ENCODE assay signal across 8 cellular contexts in the genomic region with DNA sequence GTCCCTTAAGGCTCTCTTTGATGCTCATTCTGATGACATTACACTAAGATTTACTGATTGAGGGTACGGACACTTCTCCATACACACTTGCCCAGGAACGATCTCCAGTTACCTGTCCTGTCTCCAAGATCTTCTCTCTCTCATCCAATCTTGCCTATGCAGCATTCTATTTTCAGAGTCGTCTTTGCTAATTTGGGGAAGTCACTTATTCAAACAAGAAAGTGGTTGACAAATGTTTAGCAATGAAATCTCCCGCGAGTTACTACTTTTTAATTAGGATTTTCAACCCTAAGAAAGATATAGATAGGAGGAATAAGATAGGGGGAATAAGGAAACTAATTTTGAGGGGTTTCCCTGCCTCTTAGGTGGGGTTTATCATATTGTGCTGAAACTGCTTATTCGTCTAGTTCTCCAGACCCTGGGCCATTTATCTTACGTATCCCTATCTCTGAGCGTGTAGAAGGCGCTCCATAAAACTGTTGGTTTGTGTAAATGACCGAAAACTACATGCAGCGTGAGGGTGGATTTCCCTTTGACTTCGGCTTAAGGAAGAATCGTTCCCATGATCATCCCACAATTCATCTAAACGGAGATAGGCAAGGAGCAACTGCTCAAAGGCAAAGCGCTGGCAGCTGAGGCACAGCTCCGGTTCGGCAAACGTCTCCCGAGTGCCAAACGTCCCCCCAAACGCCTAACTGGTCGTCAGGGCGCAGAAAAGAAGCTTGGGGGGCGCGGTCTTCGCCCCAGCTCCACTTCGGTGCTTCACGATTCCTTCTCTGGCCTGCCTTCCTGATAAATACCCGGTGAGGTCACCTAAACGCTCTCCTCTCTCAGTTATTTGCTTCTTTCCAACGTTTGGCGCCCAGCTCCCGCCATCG. TPM values are rescaled to one million over a fixed set of nuclear protein-coding genes. Genes with fewer than 3 reads are reported as not detected.
DNase-seq lines count a peak whose midpoint lies in the region; ATAC-seq and TF ChIP-seq lines count a peak whose summit lies in the region.

No MANE protein-coding gene starts in this region.

- no peaks in the 10 kb centered on the region for H3K27me3 Mint-ChIP-seq in activated CD8-positive, alpha-beta memory T cell treated with anti-CD3 and anti-CD28 coated beads, Interleukin-2, amount 10 ng/mL, durations not matched to agents 7 days and 5 days

- CTCF ChIA-PET in activated CD8-positive, alpha-beta memory T cell treated with anti-CD3 and anti-CD28 coated beads, Interleukin-2, amount 10 ng/mL, durations not matched to agents 7 days and 5 days (lab: Charles Lee): interaction anchor here (0.6 to 3.6 kb wide), 9 partner anchors 8 to 1178 kb away, joined by 3 to 22 read pairs (median 3); no protein-coding TSS in a partner anchor

- H3K4me3 ChIP-seq in NT2/D1 (ENCODE audit: insufficient read length, low read depth): peak overlapping the region; percentile 88
- peak overlapping the region; percentile 94 for H3K4me3 ChIP-seq in lung

- H3K36me3 Mint-ChIP-seq in activated CD8-positive, alpha-beta memory T cell treated with anti-CD3 and anti-CD28 coated beads, Interleukin-2, amount 10 ng/mL, durations not matched to agents 7 days and 5 days: peaks cover 14% of the 10 kb centered on the region

- no peaks in the 10 kb centered on the region for H3K27me3 ChIP-seq in NT2/D1 (ENCODE audit: insufficient read depth, insufficient read length)
- H3K27me3 ChIP-seq in lung (ENCODE audit: control insufficient read depth, insufficient read depth): no peaks in the 10 kb centered on the region

- peaks cover 27% of the 10 kb centered on the region for H3K4me1 Mint-ChIP-seq in activated CD8-positive, alpha-beta memory T cell treated with anti-CD3 and anti-CD28 coated beads, Interleukin-2, amount 10 ng/mL, durations not matched to agents 7 days and 5 days

- peak overlapping the region; percentile 95 for H3K9ac ChIP-seq in NT2/D1 (ENCODE audit: insufficient read length, low read depth)

- no peak for DNase-seq in activated CD8-positive, alpha-beta memory T cell treated with anti-CD3 and anti-CD28 coated beads, Interleukin-2, amount 10 ng/mL, durations not matched to agents 7 days and 5 days
- DNase-seq in activated CD8-positive, alpha-beta memory T cell treated with anti-CD3 and anti-CD28 coated beads for 24 hours: no peak
- DNase-seq in NT2/D1 (ENCODE audit: low read depth, low spot score) (peak; percentile 2), lung (ENCODE audit: low spot score) (no peak), superior temporal gyrus (ENCODE audit: extremely low spot score) (peak; percentile 58)

- peaks cover 5% of the 10 kb centered on the region for H3K9me3 Mint-ChIP-seq in activated CD8-positive, alpha-beta memory T cell treated with anti-CD3 and anti-CD28 coated beads, Interleukin-2, amount 10 ng/mL, durations not matched to agents 7 days and 5 days (ENCODE audit: low read depth)

- no peaks in the 10 kb centered on the region for H3K4me1 ChIP-seq in NT2/D1 (ENCODE audit: insufficient read depth, insufficient read length)
- peaks cover 2 to 20% of the 10 kb centered on the region in 2 donors for H3K4me1 ChIP-seq in lung (ENCODE audit: control insufficient read depth in 2 of 2, insufficient read depth in 2 of 2, low read length in 2 of 2)

- 3 to 6% methylated on average over 34 of the region's 34 CpGs for WGBS in lung, 2 donors

- H3K9me3 ChIP-seq in NT2/D1 (ENCODE audit: insufficient read depth, low read length) (peaks cover 6% of the 10 kb centered on the region; the same call in 1 of the 2 replicates), lung (ENCODE audit: control insufficient read depth in 2 of 2, insufficient read depth in 1 of 2, low read length in 1 of 2) (no peaks in the 10 kb centered on the region)

- ATAC-seq in activated CD8-positive, alpha-beta memory T cell treated with anti-CD3 and anti-CD28 coated beads, Interleukin-2, amount 10 ng/mL, durations not matched to agents 7 days and 5 days: peak; percentile 5
- ATAC-seq in HG03039 (IDR thresholded peaks at IDR 0.05; ENCODE audit: unreplicated experiment) (peak; percentile 3), lung (ENCODE audit: insufficient read depth, low FRiP score) (no peak), GM18520 (IDR thresholded peaks at IDR 0.05; ENCODE audit: unreplicated experiment) (no peak)

- H3K27ac Mint-ChIP-seq in activated CD8-positive, alpha-beta memory T cell treated with anti-CD3 and anti-CD28 coated beads, Interleukin-2, amount 10 ng/mL, durations not matched to agents 7 days and 5 days: peak overlapping the region; percentile 84

- H3K27ac ChIP-seq in cingulate gyrus (ENCODE audit: low read depth, low read length) (peak overlapping the region; percentile 93), lung (ENCODE audit: low read depth in 1 of 2, low read length in 1 of 2) (peak overlapping the region; percentile 74 to 99)

- H3K36me3 ChIP-seq in NT2/D1 (ENCODE audit: insufficient read depth, insufficient read length, low read length): peaks cover 24% of the 10 kb centered on the region
- H3K36me3 ChIP-seq in lung (ENCODE audit: control insufficient read depth in 2 of 2, insufficient read depth in 2 of 2, low read length in 2 of 2): no peaks in the 10 kb centered on the region

- peak overlapping the region; percentile 83 for H3K4me3 Mint-ChIP-seq in activated CD8-positive, alpha-beta memory T cell treated with anti-CD3 and anti-CD28 coated beads, Interleukin-2, amount 10 ng/mL, durations not matched to agents 7 days and 5 days

- no peak for TF ChIP-seq CTCF in lung (IDR thresholded peaks at IDR 0.05; ENCODE audit: control extremely low read depth, extremely low read depth)

RNA-seq across cellular contexts. Expression of gene APIP, which starts 0.8 kb away (rescaled TPM):
- total RNA-seq in activated CD8-positive, alpha-beta memory T cell treated with anti-CD3 and anti-CD28 coated beads, Interleukin-2, amount 10 ng/mL, durations not matched to agents 7 days and 5 days: 10 to 100 TPM; 23.9 to 30.0 TPM
- 10 to 100 TPM; 24.3 to 28.9 TPM for total RNA-seq in lung
- 10 to 100 TPM; 21.7 to 27.8 TPM for polyA plus RNA-seq in lung

RNA-seq across cellular contexts. Expression of gene PDHX, which starts 1.0 kb away (rescaled TPM):
- total RNA-seq in activated CD8-positive, alpha-beta memory T cell treated with anti-CD3 and anti-CD28 coated beads, Interleukin-2, amount 10 ng/mL, durations not matched to agents 7 days and 5 days: 10 to 100 TPM; 27.9 to 34.0 TPM
- 10 to 100 TPM; 27.5 to 37.5 TPM for total RNA-seq in lung
- 10 to 100 TPM; 18.5 to 20.1 TPM for polyA plus RNA-seq in lung

Comparison
In these comparisons a context has a peak if more than half of its experiments do, and no peak if none do; other contexts are left out.
1. ATAC-seq: peak in activated CD8-positive, alpha-beta memory T cell treated with anti-CD3 and anti-CD28 coated beads, Interleukin-2, amount 10 ng/mL, durations not matched to agents 7 days and 5 days (single experiment) and HG03039 (single experiment); none in lung (single experiment) and GM18520 (single experiment).
2. DNase-seq: peak in NT2/D1 (single experiment) and superior temporal gyrus (single experiment); none in activated CD8-positive, alpha-beta memory T cell treated with anti-CD3 and anti-CD28 coated beads, Interleukin-2, amount 10 ng/mL, durations not matched to agents 7 days and 5 days (single experiment), activated CD8-positive, alpha-beta memory T cell treated with anti-CD3 and anti-CD28 coated beads for 24 hours (single experiment) and lung (single experiment).